In genomic region chr1:214120951-214121350, GRCh38 we compare ENCODE assay signal across 21 cellular contexts.
"Had no signal": no experiment of that assay in that cellular context is flagged by ENCODE, and none has a peak within 500 bp of the region (broad histone marks: within the 10 kb centered on the region; RNA-seq: fewer than 3 reads in every experiment).

No MANE protein-coding gene starts in this region.

- DNase-seq: activated CD4-positive, alpha-beta T cell treated with anti-CD3 and anti-CD28 coated beads for 48 hours; activated CD4-positive, alpha-beta T cell treated with anti-CD3 and anti-CD28 coated beads, Interleukin-2, amount 50 U/mL, for 4 hours; activated CD4-positive, CD25-positive, alpha-beta regulatory T cell treated with anti-CD3 and anti-CD28 coated beads, Interleukin-2, amount 50 U/mL, for 72 hours; activated CD8-positive, alpha-beta memory T cell treated with anti-CD3 and anti-CD28 coated beads, Interleukin-2, amount 50 U/mL, for 48 hours; activated CD8-positive, alpha-beta T cell treated with anti-CD3 and anti-CD28 coated beads, Interleukin-2, amount 10 ng/mL, durations not matched to agents 7 days and 5 days; activated effector memory CD4-positive, alpha-beta T cell treated with Interleukin-2 at 50 U/mL for 16 hours; activated naive CD4-positive, alpha-beta T cell; activated naive CD8-positive, alpha-beta T cell treated with anti-CD3 and anti-CD28 coated beads, Interleukin-2, amount 50 U/mL, for 24 hours; activated T-cell treated with anti-CD3 and anti-CD28 coated beads, Interleukin-2, amount 50 U/mL, for 1 hour; amniotic stem cell; KBM-7; NCI-H1048; NCI-H1930; NCI-H345; NCI-H510A; NCI-H774; PC-9; SHP77 treated with DMSO at 0.1 percent for 48 hours; T-helper 17 cell; T-helper 9 cell had no signal

- ATAC-seq: activated CD8-positive, alpha-beta T cell treated with anti-CD3 and anti-CD28 coated beads, Interleukin-2, amount 10 ng/mL, durations not matched to agents 7 days and 5 days; activated naive CD8-positive, alpha-beta T cell treated with anti-CD3 and anti-CD28 coated beads, Interleukin-2, amount 50 U/mL, for 24 hours; T-helper 17 cell; WTC11 had no signal
